In the genomic region with DNA sequence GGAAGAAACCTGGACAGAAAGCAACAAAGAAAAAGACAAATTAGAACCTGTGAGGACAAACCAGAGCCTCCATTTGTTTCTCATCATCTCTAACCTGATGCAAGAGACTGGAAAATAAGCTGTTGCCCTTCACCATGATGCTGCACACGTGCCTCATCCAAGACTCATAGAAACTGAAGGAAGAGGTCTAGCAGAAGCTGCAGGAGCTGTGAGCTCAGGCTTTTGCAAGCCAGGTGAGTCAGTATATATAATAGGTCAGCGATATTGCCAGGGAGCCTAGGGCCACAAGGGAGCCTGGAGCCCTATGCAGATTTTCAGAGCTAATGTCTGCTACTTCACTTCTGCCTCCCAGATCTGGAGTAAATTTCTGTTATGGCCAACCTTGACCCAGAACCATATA, we compare ENCODE assay signal across 17 cellular contexts.
DNase-seq lines count a peak whose midpoint lies in the region; ATAC-seq, FAIRE-seq and TF ChIP-seq lines count a peak whose summit lies in the region.
"Had no signal": no experiment of that assay in that cellular context is flagged by ENCODE, and none has a peak within 500 bp of the region (broad histone marks: within the 10 kb centered on the region; RNA-seq: fewer than 3 reads in every experiment).

No MANE protein-coding gene starts in this region.

- H3K9me3 Mint-ChIP-seq in activated naive CD8-positive, alpha-beta T cell treated with anti-CD3 and anti-CD28 coated beads, Interleukin-2, amount 50 U/mL, for 24 hours, result no peaks in the 10 kb centered on the region
- H3K9me3 Mint-ChIP-seq: CD8-positive, alpha-beta T cell had no signal

- no peaks in the 10 kb centered on the region for H3K9me1 ChIP-seq in K562 (ENCODE audit: control insufficient read depth, insufficient read depth, low read length)

- H3K9me2 ChIP-seq in GM23248 (ENCODE audit: insufficient read depth), result no peaks in the 10 kb centered on the region

- POLR2A ChIA-PET in K562 (lab: Yijun Ruan, JAX), result interaction anchor here (0.7 to 1.2 kb wide), 4 partner anchors 13 to 800 kb away, joined by 3 to 5 read pairs (median 4); no protein-coding TSS in a partner anchor

- DNase-seq in GM23248 (peak; percentile 30), K562 (ENCODE audit: extremely low read depth in 1 of 4, low spot score in 3 of 4) (no peak), epithelial cell of prostate (ENCODE audit: low read depth, low spot score) (no peak), trophoblast cell (no peak), NCI-H1417 treated with DMSO at 0.1 percent for 48 hours (lab: John Stamatoyannopoulos, UW) (no peak), vagina (ENCODE audit: extremely low spot score in 2 of 2) (no peak)
- DNase-seq in activated naive CD8-positive, alpha-beta T cell treated with anti-CD3 and anti-CD28 coated beads, Interleukin-2, amount 50 U/mL, for 24 hours, result no peak
- DNase-seq: Calu3; CD8-positive, alpha-beta T cell; DMS79 treated with DMSO at 0.1 percent for 48 hours; H9 had no signal

- H3K27me3 ChIP-seq in GM23248 (replicated peaks; ENCODE audit: insufficient read depth) (no peaks in the 10 kb centered on the region), K562 (ENCODE audit: control insufficient read depth in 2 of 2, insufficient read depth in 2 of 2, low read length in 2 of 2) (peaks cover 5 to 8% of the 10 kb centered on the region in 2 experiments; a peak in 4 of 5 replicates), trophoblast cell (ENCODE audit: insufficient read depth, low read length) (no peaks in the 10 kb centered on the region), vagina (no peaks in the 10 kb centered on the region)
- H3K27me3 ChIP-seq: BLaER1 treated with 17β-estradiol and CSF1 and Interleukin-3, amounts not matched to agents 10 nM and 100 nM had no signal

- peak overlapping the region; percentile 77 for H2BK12ac ChIP-seq in trophoblast cell (ENCODE audit: low read length)

- CTCF ChIA-PET in K562 (lab: Yijun Ruan, JAX; ENCODE audit: low intra/inter-chr PET ratio), result no interaction called here

- TF ChIP-seq EP300 in K562 (IDR thresholded peaks at IDR 0.05; ENCODE audit: low read length), result no peak

- no peak overlapping the region for H3K4me3 Mint-ChIP-seq in activated naive CD8-positive, alpha-beta T cell treated with anti-CD3 and anti-CD28 coated beads, Interleukin-2, amount 50 U/mL, for 24 hours
- H3K4me3 Mint-ChIP-seq: B cell; CD8-positive, alpha-beta T cell; H9; IgD-negative memory B cell had no signal

- no peak for TF ChIP-seq CTCF in K562 (IDR thresholded peaks at IDR 0.05 in 2 of 3, conservative IDR thresholded peaks at IDR 0.05 in 1 of 3; ENCODE audit: insufficient read depth in 2 of 3, low read depth in 1 of 3, low read length in 3 of 3)
- no peak for TF ChIP-seq CTCF in vagina (IDR thresholded peaks at IDR 0.05)

- peaks cover 11% of the 10 kb centered on the region for H3K27me3 Mint-ChIP-seq in activated naive CD8-positive, alpha-beta T cell treated with anti-CD3 and anti-CD28 coated beads, Interleukin-2, amount 50 U/mL, for 24 hours

- H3K4me3 ChIP-seq in GM23248 (no peak overlapping the region), K562 (no peak overlapping the region), trophoblast cell (ENCODE audit: low read depth, low read length) (no peak overlapping the region), vagina (no peak overlapping the region)
- H3K4me3 ChIP-seq: BLaER1 treated with 17β-estradiol and CSF1 and Interleukin-3, amounts not matched to agents 10 nM and 100 nM; GM12878 had no signal

- H3K27ac Mint-ChIP-seq in activated naive CD8-positive, alpha-beta T cell treated with anti-CD3 and anti-CD28 coated beads, Interleukin-2, amount 50 U/mL, for 24 hours, result no peak overlapping the region
- H3K27ac Mint-ChIP-seq: B cell; CD8-positive, alpha-beta T cell had no signal

- peak overlapping the region; percentile 5 for H2BK120ac ChIP-seq in trophoblast cell (ENCODE audit: insufficient read depth, low read length, poor library complexity)

- no peak overlapping the region for H4K12ac ChIP-seq in trophoblast cell (ENCODE audit: low read depth, low read length)

- intact Hi-C loops in K562 (cut with micrococcal nuclease) (no loop called here), vagina (cut with DNase I) (no loop called here)

- H2AK5ac ChIP-seq in trophoblast cell (ENCODE audit: low read length), result no peak overlapping the region

- no peak overlapping the region for H2BK5ac ChIP-seq in trophoblast cell (ENCODE audit: low read depth, low read length, poor library complexity)

- BruUV-seq in K562 (replicated peaks; lab: Mats Ljungman, UMichigan), result no TSS peak

- H3K23ac ChIP-seq in trophoblast cell (ENCODE audit: low read length), result no peak overlapping the region

- no peak for TF ChIP-seq RAD21 in K562 (CRISPR knock-in tag; conservative IDR thresholded peaks at IDR 0.05 in 1 of 2, IDR thresholded peaks at IDR 0.05 in 1 of 2)

- H3K9me3 ChIP-seq in GM23248 (ENCODE audit: low read depth), result no peaks in the 10 kb centered on the region
- H3K9me3 ChIP-seq in K562 (replicated peaks; ENCODE audit: control insufficient read depth, insufficient read depth, low read depth, low read length), result no peaks in the 10 kb centered on the region
- H3K9me3 ChIP-seq in trophoblast cell (ENCODE audit: insufficient read depth, low read depth, low read length), result no peaks in the 10 kb centered on the region
- no peaks in the 10 kb centered on the region for H3K9me3 ChIP-seq in vagina
- H3K9me3 ChIP-seq: BLaER1 treated with 17β-estradiol and CSF1 and Interleukin-3, amounts not matched to agents 10 nM and 100 nM had no signal

- peaks cover 5% of the 10 kb centered on the region for H3K79me1 ChIP-seq in trophoblast cell (ENCODE audit: low read length)

- TF ChIP-seq POLR2A in K562 (conservative IDR thresholded peaks at IDR 0.05), result no peak
- no peak for TF ChIP-seq POLR2A in vagina (IDR thresholded peaks at IDR 0.05)

- H3K27ac ChIP-seq in GM23248 (no peak overlapping the region), K562 (ENCODE audit: extremely low read depth, low read depth, low read length) (no peak overlapping the region), epithelial cell of prostate (peak overlapping the region; percentile 31), trophoblast cell (ENCODE audit: low read depth, low read length) (no peak overlapping the region), vagina (no peak overlapping the region)
- H3K27ac ChIP-seq: BLaER1 treated with 17β-estradiol and CSF1 and Interleukin-3, amounts not matched to agents 10 nM and 100 nM had no signal

- no peak for ATAC-seq in K562
- ATAC-seq in activated naive CD8-positive, alpha-beta T cell treated with anti-CD3 and anti-CD28 coated beads, Interleukin-2, amount 50 U/mL, for 24 hours, result no peak
- ATAC-seq: CD8-positive, alpha-beta T cell; GM12878 had no signal

- FAIRE-seq in K562 (lab: Jason Lieb, UNC), result no peak
- FAIRE-seq: GM12878, H1, HTR-8/SVneo had no signal

- H3K9ac ChIP-seq in GM23248 (no peak overlapping the region), K562 (ENCODE audit: insufficient read depth in 1 of 2, low read depth in 2 of 2, low read length in 2 of 2) (no peak overlapping the region), trophoblast cell (ENCODE audit: low read length) (no peak overlapping the region)
- H3K9ac ChIP-seq: BLaER1 treated with 17β-estradiol and CSF1 and Interleukin-3, amounts not matched to agents 10 nM and 100 nM had no signal

- H3K4me1 ChIP-seq in GM23248 (ENCODE audit: insufficient read depth) (peaks cover 39% of the 10 kb centered on the region), K562 (replicated peaks in 1 of 2; ENCODE audit: control insufficient read depth in 2 of 2, insufficient read depth in 2 of 2, low read length in 2 of 2) (no peaks in the 10 kb centered on the region), trophoblast cell (ENCODE audit: control insufficient read depth in 1 of 2, insufficient read depth in 2 of 2, low read length in 2 of 2) (peaks cover 0 to 5% of the 10 kb centered on the region in 2 experiments), vagina (no peaks in the 10 kb centered on the region)
- H3K4me1 ChIP-seq: BLaER1 treated with 17β-estradiol and CSF1 and Interleukin-3, amounts not matched to agents 10 nM and 100 nM had no signal

- H3K4me2 ChIP-seq in GM23248 (ENCODE audit: unreplicated experiment) (no peak overlapping the region), K562 (ENCODE audit: insufficient read depth, low read length) (no peak overlapping the region), trophoblast cell (ENCODE audit: low read length) (no peak overlapping the region)
- H3K4me2 ChIP-seq: BLaER1 treated with 17β-estradiol and CSF1 and Interleukin-3, amounts not matched to agents 10 nM and 100 nM had no signal

- no peaks in the 10 kb centered on the region for H3K4me1 Mint-ChIP-seq in activated naive CD8-positive, alpha-beta T cell treated with anti-CD3 and anti-CD28 coated beads, Interleukin-2, amount 50 U/mL, for 24 hours
- H3K4me1 Mint-ChIP-seq: B cell, IgD-negative memory B cell had no signal

- in situ Hi-C loops in GM23248 (cut with MboI) (no loop called here), K562 (cut with MboI) (no loop called here)

- no peaks in the 10 kb centered on the region for H3K36me3 Mint-ChIP-seq in activated naive CD8-positive, alpha-beta T cell treated with anti-CD3 and anti-CD28 coated beads, Interleukin-2, amount 50 U/mL, for 24 hours (ENCODE audit: low read depth)
- H3K36me3 Mint-ChIP-seq: CD8-positive, alpha-beta T cell; IgD-negative memory B cell had no signal

- no peak overlapping the region for H3K14ac ChIP-seq in trophoblast cell (ENCODE audit: low read length)

- no peak overlapping the region for H2AFZ ChIP-seq in GM23248
- no peak overlapping the region for H2AFZ ChIP-seq in K562 (ENCODE audit: low read depth, low read length)
- H2AFZ ChIP-seq in trophoblast cell (ENCODE audit: insufficient read depth, low read length, poor library complexity), result no peak overlapping the region

- no peak overlapping the region for H4K8ac ChIP-seq in trophoblast cell (ENCODE audit: low read depth, low read length)

- H3K18ac ChIP-seq in trophoblast cell (ENCODE audit: low read length), result no peak overlapping the region

- WGBS in GM23248 (ENCODE audit: low coverage in 1 of 2, low lambda C conversion rate in 2 of 2, missing lambda C conversion rate in 2 of 2), 2 experiments, result 88 to 96% methylated on average over 2 of the region's 2 CpGs
- WGBS in K562 (ENCODE audit: insufficient coverage, low coverage, missing lambda C conversion rate), result 0% methylated on average over 2 of the region's 2 CpGs
- WGBS in trophoblast cell (ENCODE audit: extremely low coverage, insufficient coverage, insufficient read length), result no CpG with 5 or more reads among the region's 2 CpGs

- no peak overlapping the region for H4K91ac ChIP-seq in trophoblast cell (ENCODE audit: low read depth, low read length)

- H3K79me2 ChIP-seq in GM23248 (ENCODE audit: insufficient read depth) (no peaks in the 10 kb centered on the region), K562 (ENCODE audit: control insufficient read depth, insufficient read depth, low read length) (no peaks in the 10 kb centered on the region), trophoblast cell (ENCODE audit: control insufficient read depth, insufficient read depth, low read length, poor library complexity) (no peaks in the 10 kb centered on the region)

- H4K20me1 ChIP-seq in GM23248 (ENCODE audit: insufficient read depth) (no peaks in the 10 kb centered on the region), K562 (replicated peaks; ENCODE audit: control insufficient read depth, insufficient read depth, low read length) (no peaks in the 10 kb centered on the region)
- H4K20me1 ChIP-seq: BLaER1 treated with 17β-estradiol and CSF1 and Interleukin-3, amounts not matched to agents 10 nM and 100 nM had no signal

- H3K36me3 ChIP-seq in GM23248 (ENCODE audit: low read depth) (no peaks in the 10 kb centered on the region), K562 (ENCODE audit: control insufficient read depth, insufficient read depth, low read length) (no peaks in the 10 kb centered on the region), trophoblast cell (ENCODE audit: control insufficient read depth in 1 of 2, insufficient read depth in 2 of 2, low read length in 2 of 2) (no peaks in the 10 kb centered on the region), vagina (no peaks in the 10 kb centered on the region)
- H3K36me3 ChIP-seq: BLaER1 treated with 17β-estradiol and CSF1 and Interleukin-3, amounts not matched to agents 10 nM and 100 nM had no signal

- H3F3A ChIP-seq in GM23248 (ENCODE audit: insufficient read depth), result peaks cover 44% of the 10 kb centered on the region

- no peak overlapping the region for H3K4ac ChIP-seq in trophoblast cell (ENCODE audit: low read depth, low read length)
